Comparison of ENCODE assay signal across 1 cellular context in genomic region chr2:119155633-119156032, GRCh38.
TF ChIP-seq lines count a peak whose summit lies in the region.

No MANE protein-coding gene starts in this region.

TF ChIP-seq in HEK293, 187 proteins besides CTCF, POLR2A, EP300 and RAD21 (continued from another document):
- TF ChIP-seq, protein P1, sequence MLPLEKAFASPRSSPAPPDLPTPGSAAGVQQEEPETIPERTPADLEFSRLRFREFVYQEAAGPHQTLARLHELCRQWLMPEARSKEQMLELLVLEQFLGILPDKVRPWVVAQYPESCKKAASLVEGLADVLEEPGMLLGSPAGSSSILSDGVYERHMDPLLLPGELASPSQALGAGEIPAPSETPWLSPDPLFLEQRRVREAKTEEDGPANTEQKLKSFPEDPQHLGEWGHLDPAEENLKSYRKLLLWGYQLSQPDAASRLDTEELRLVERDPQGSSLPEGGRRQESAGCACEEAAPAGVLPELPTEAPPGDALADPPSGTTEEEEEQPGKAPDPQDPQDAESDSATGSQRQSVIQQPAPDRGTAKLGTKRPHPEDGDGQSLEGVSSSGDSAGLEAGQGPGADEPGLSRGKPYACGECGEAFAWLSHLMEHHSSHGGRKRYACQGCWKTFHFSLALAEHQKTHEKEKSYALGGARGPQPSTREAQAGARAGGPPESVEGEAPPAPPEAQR (tag by site-specific recombination; IDR thresholded peaks at IDR 0.05), result no peak
- TF ChIP-seq EGR2 (tag by site-specific recombination; IDR thresholded peaks at IDR 0.05; ENCODE audit: low read depth), result peak; percentile 38; the same call in 1 of the 2 replicates
- peak; percentile 41; the same call in 1 of the 2 replicates for TF ChIP-seq ZFHX2 (tag by site-specific recombination; conservative IDR thresholded peaks at IDR 0.05)
